Comparison of ENCODE assay signal across 24 cellular contexts in genomic region chr22:29833392-29833949, GRCh38. TPM values are rescaled to one million over a fixed set of nuclear protein-coding genes. Genes with fewer than 3 reads are reported as not detected.
A peak's percentile ranks its signal among the peaks of the same experiment; 100 is the strongest.
DNase-seq lines count a peak whose midpoint lies in the region; ATAC-seq and TF ChIP-seq lines count a peak whose summit lies in the region.
"Had no signal": no experiment of that assay in that cellular context is flagged by ENCODE, and none has a peak within 500 bp of the region (broad histone marks: within the 10 kb centered on the region; RNA-seq: fewer than 3 reads in every experiment).

No MANE protein-coding gene starts in this region.

- H4K20me1 ChIP-seq in osteoblast (ENCODE audit: insufficient read depth, low read length), result peaks cover 16% of the 10 kb centered on the region

- peaks cover 45% of the 10 kb centered on the region for H3K79me2 ChIP-seq in osteoblast (ENCODE audit: insufficient read depth, low read length)

- H3K4me1 ChIP-seq in osteoblast (ENCODE audit: insufficient read depth, low read length), result peaks cover 10% of the 10 kb centered on the region

- peaks cover 25% of the 10 kb centered on the region for H3K36me3 Mint-ChIP-seq in activated naive CD8-positive, alpha-beta T cell treated with anti-CD3 and anti-CD28 coated beads, Interleukin-2, amount 50 U/mL, for 24 hours (ENCODE audit: low read depth)
- peaks cover 7% of the 10 kb centered on the region for H3K36me3 Mint-ChIP-seq in activated naive CD8-positive, alpha-beta T cell treated with anti-CD3 and anti-CD28 coated beads for 36 hours
- H3K36me3 Mint-ChIP-seq in CD4-positive, alpha-beta T cell (ENCODE audit: low read depth), result peaks cover 70% of the 10 kb centered on the region
- H3K36me3 Mint-ChIP-seq in dendritic cell treated with granulocyte-macrophage colony-stimulating factor and Interleukin-4, amounts not matched to agents 40 ng/mL and 50 ng/mL, for 4 days (ENCODE audit: low read depth), result peaks cover 78% of the 10 kb centered on the region
- peaks cover 10% of the 10 kb centered on the region for H3K36me3 Mint-ChIP-seq in progenitor cell of endocrine pancreas (ENCODE audit: insufficient read depth)
- H3K36me3 Mint-ChIP-seq in stimulated activated naive B cell treated with anti-CD40 and anti-IgM and Interleukin-4, amounts not matched to agents 10 μg/mL and 1 μg/mL and 100 μg/mL, for 72 hours, result peaks cover 21 to 54% of the 10 kb centered on the region in 2 donors

- no peaks in the 10 kb centered on the region for H3K27me3 Mint-ChIP-seq in activated naive CD8-positive, alpha-beta T cell treated with anti-CD3 and anti-CD28 coated beads, Interleukin-2, amount 50 U/mL, for 24 hours
- H3K27me3 Mint-ChIP-seq in activated naive CD8-positive, alpha-beta T cell treated with anti-CD3 and anti-CD28 coated beads for 36 hours, result no peaks in the 10 kb centered on the region
- H3K27me3 Mint-ChIP-seq in CD4-positive, alpha-beta T cell, result no peaks in the 10 kb centered on the region
- no peaks in the 10 kb centered on the region for H3K27me3 Mint-ChIP-seq in dendritic cell treated with granulocyte-macrophage colony-stimulating factor and Interleukin-4, amounts not matched to agents 40 ng/mL and 50 ng/mL, for 4 days
- no peaks in the 10 kb centered on the region for H3K27me3 Mint-ChIP-seq in progenitor cell of endocrine pancreas
- no peaks in the 10 kb centered on the region for H3K27me3 Mint-ChIP-seq in stimulated activated naive B cell treated with anti-CD40 and anti-IgM and Interleukin-4, amounts not matched to agents 10 μg/mL and 1 μg/mL and 100 μg/mL, for 72 hours
- H3K27me3 Mint-ChIP-seq: CD8-positive, alpha-beta memory T cell had no signal

- POLR2A ChIA-PET in CD4-positive, alpha-beta T cell (lab: Charles Lee), result no interaction called here

- H3K27me3 ChIP-seq in CD4-positive, alpha-beta T cell (ENCODE audit: control insufficient read depth, insufficient read depth, low read length), result no peaks in the 10 kb centered on the region
- H3K27me3 ChIP-seq in osteoblast (ENCODE audit: insufficient read depth, low read length), result no peaks in the 10 kb centered on the region
- H3K27me3 ChIP-seq: BLaER1 had no signal

- no peak overlapping the region for H3K4me3 ChIP-seq in osteoblast (ENCODE audit: insufficient read depth, low read length)
- H3K4me3 ChIP-seq: BLaER1, GM23338, HAP-1 had no signal

- no peaks in the 10 kb centered on the region for H3K9me3 Mint-ChIP-seq in activated naive CD8-positive, alpha-beta T cell treated with anti-CD3 and anti-CD28 coated beads, Interleukin-2, amount 50 U/mL, for 24 hours
- no peaks in the 10 kb centered on the region for H3K9me3 Mint-ChIP-seq in activated naive CD8-positive, alpha-beta T cell treated with anti-CD3 and anti-CD28 coated beads for 36 hours
- H3K9me3 Mint-ChIP-seq in CD4-positive, alpha-beta T cell, result no peaks in the 10 kb centered on the region
- no peaks in the 10 kb centered on the region for H3K9me3 Mint-ChIP-seq in dendritic cell treated with granulocyte-macrophage colony-stimulating factor and Interleukin-4, amounts not matched to agents 40 ng/mL and 50 ng/mL, for 4 days
- no peaks in the 10 kb centered on the region for H3K9me3 Mint-ChIP-seq in progenitor cell of endocrine pancreas (ENCODE audit: low read depth)
- no peaks in the 10 kb centered on the region for H3K9me3 Mint-ChIP-seq in stimulated activated naive B cell treated with anti-CD40 and anti-IgM and Interleukin-4, amounts not matched to agents 10 μg/mL and 1 μg/mL and 100 μg/mL, for 72 hours
- H3K9me3 Mint-ChIP-seq: CD8-positive, alpha-beta memory T cell; GM23338 had no signal

- no peak for DNase-seq in activated naive CD8-positive, alpha-beta T cell treated with anti-CD3 and anti-CD28 coated beads, Interleukin-2, amount 50 U/mL, for 24 hours
- no peak for DNase-seq in activated naive CD8-positive, alpha-beta T cell treated with anti-CD3 and anti-CD28 coated beads for 36 hours
- no peak for DNase-seq in CD4-positive, alpha-beta T cell
- no peak for DNase-seq in progenitor cell of endocrine pancreas (ENCODE audit: low spot score, unreplicated experiment)
- no peak for DNase-seq in stimulated activated naive B cell treated with anti-CD40 and anti-IgM and Interleukin-4, amounts not matched to agents 10 μg/mL and 1 μg/mL and 100 μg/mL, for 72 hours
- DNase-seq in osteoblast (ENCODE audit: insufficient read length, low spot score, missing footprints), result no peak
- DNase-seq in anterior cingulate cortex (lab: John Stamatoyannopoulos, UW), result no peak
- DNase-seq: ACHN; Calu3; CD8-positive, alpha-beta memory T cell; DMS153; KG1; NCI-H1092 treated with DMSO at 0.1 percent for 48 hours; NCI-H1436 treated with DMSO at 0.1 percent for 48 hours; NCI-H1930; NCI-H345; NCI-H524 treated with DMSO at 0.1 percent for 48 hours; OCI-M1 had no signal

- H3K4me1 Mint-ChIP-seq in activated naive CD8-positive, alpha-beta T cell treated with anti-CD3 and anti-CD28 coated beads, Interleukin-2, amount 50 U/mL, for 24 hours, result peaks cover 34% of the 10 kb centered on the region
- H3K4me1 Mint-ChIP-seq in activated naive CD8-positive, alpha-beta T cell treated with anti-CD3 and anti-CD28 coated beads for 36 hours, result peaks cover 29% of the 10 kb centered on the region
- peaks cover 63% of the 10 kb centered on the region for H3K4me1 Mint-ChIP-seq in CD4-positive, alpha-beta T cell (ENCODE audit: low read depth)
- peaks cover 35% of the 10 kb centered on the region for H3K4me1 Mint-ChIP-seq in dendritic cell treated with granulocyte-macrophage colony-stimulating factor and Interleukin-4, amounts not matched to agents 40 ng/mL and 50 ng/mL, for 4 days (ENCODE audit: low read depth)
- H3K4me1 Mint-ChIP-seq in progenitor cell of endocrine pancreas (ENCODE audit: low read depth), result peaks cover 12% of the 10 kb centered on the region
- peaks cover 22 to 53% of the 10 kb centered on the region in 2 donors for H3K4me1 Mint-ChIP-seq in stimulated activated naive B cell treated with anti-CD40 and anti-IgM and Interleukin-4, amounts not matched to agents 10 μg/mL and 1 μg/mL and 100 μg/mL, for 72 hours

- peaks cover 40% of the 10 kb centered on the region for H3K36me3 ChIP-seq in osteoblast (ENCODE audit: insufficient read depth, low read length)

- no peaks in the 10 kb centered on the region for H3K9me3 ChIP-seq in CD4-positive, alpha-beta T cell (ENCODE audit: control insufficient read depth, low read length)
- H3K9me3 ChIP-seq in osteoblast (ENCODE audit: low read depth, low read length), result no peaks in the 10 kb centered on the region
- H3K9me3 ChIP-seq: BLaER1 had no signal

- no peak for TF ChIP-seq CTCF in CD4-positive, alpha-beta T cell (IDR thresholded peaks at IDR 0.05)
- TF ChIP-seq CTCF in progenitor cell of endocrine pancreas (IDR thresholded peaks at IDR 0.05; ENCODE audit: unreplicated experiment), result no peak
- TF ChIP-seq CTCF in osteoblast (IDR thresholded peaks at IDR 0.05; ENCODE audit: extremely low read depth, low read depth, low read length), result no peak

- no peak overlapping the region for H3K4me2 ChIP-seq in osteoblast (ENCODE audit: insufficient read depth, low read length)
- H3K4me2 ChIP-seq: BLaER1, GM23338 had no signal

- H3K4me3 Mint-ChIP-seq in activated naive CD8-positive, alpha-beta T cell treated with anti-CD3 and anti-CD28 coated beads, Interleukin-2, amount 50 U/mL, for 24 hours, result no peak overlapping the region
- H3K4me3 Mint-ChIP-seq in activated naive CD8-positive, alpha-beta T cell treated with anti-CD3 and anti-CD28 coated beads for 36 hours, result no peak overlapping the region
- H3K4me3 Mint-ChIP-seq in CD4-positive, alpha-beta T cell, result peak overlapping the region; percentile 8
- H3K4me3 Mint-ChIP-seq in dendritic cell treated with granulocyte-macrophage colony-stimulating factor and Interleukin-4, amounts not matched to agents 40 ng/mL and 50 ng/mL, for 4 days, result no peak overlapping the region
- no peak overlapping the region for H3K4me3 Mint-ChIP-seq in progenitor cell of endocrine pancreas (ENCODE audit: low read depth)
- H3K4me3 Mint-ChIP-seq in stimulated activated naive B cell treated with anti-CD40 and anti-IgM and Interleukin-4, amounts not matched to agents 10 μg/mL and 1 μg/mL and 100 μg/mL, for 72 hours, result no peak overlapping the region
- H3K4me3 Mint-ChIP-seq: GM23338 had no signal

- ATAC-seq in activated naive CD8-positive, alpha-beta T cell treated with anti-CD3 and anti-CD28 coated beads, Interleukin-2, amount 50 U/mL, for 24 hours, result no peak
- no peak for ATAC-seq in CD4-positive, alpha-beta T cell (ENCODE audit: poor library complexity)
- no peak for ATAC-seq in stimulated activated naive B cell treated with anti-CD40 and anti-IgM and Interleukin-4, amounts not matched to agents 10 μg/mL and 1 μg/mL and 100 μg/mL, for 72 hours (replicated peaks)
- ATAC-seq: GM23338 had no signal

- intact Hi-C loops in CD4-positive, alpha-beta T cell (cut with DNase I, micrococcal nuclease), result loop anchor here in 1 of 2 experiments (10.0 kb wide), 2 partner anchors 171 to 591 kb away; partner anchors contain the start of gene MTFP1
- intact Hi-C loops in dendritic cell treated with granulocyte-macrophage colony-stimulating factor and Interleukin-4, amounts not matched to agents 40 ng/mL and 50 ng/mL, for 4 days (cut with micrococcal nuclease), result no loop called here

- peak overlapping the region; percentile 57 for H3K27ac Mint-ChIP-seq in activated naive CD8-positive, alpha-beta T cell treated with anti-CD3 and anti-CD28 coated beads, Interleukin-2, amount 50 U/mL, for 24 hours
- no peak overlapping the region for H3K27ac Mint-ChIP-seq in activated naive CD8-positive, alpha-beta T cell treated with anti-CD3 and anti-CD28 coated beads for 36 hours
- H3K27ac Mint-ChIP-seq in CD4-positive, alpha-beta T cell, result no peak overlapping the region
- peak overlapping the region; percentile 6 for H3K27ac Mint-ChIP-seq in dendritic cell treated with granulocyte-macrophage colony-stimulating factor and Interleukin-4, amounts not matched to agents 40 ng/mL and 50 ng/mL, for 4 days
- peak overlapping the region; percentile 18 for H3K27ac Mint-ChIP-seq in progenitor cell of endocrine pancreas
- H3K27ac Mint-ChIP-seq in stimulated activated naive B cell treated with anti-CD40 and anti-IgM and Interleukin-4, amounts not matched to agents 10 μg/mL and 1 μg/mL and 100 μg/mL, for 72 hours, result no peak overlapping the region
- H3K27ac Mint-ChIP-seq: GM23338 had no signal

- no peak overlapping the region for H3K27ac ChIP-seq in CD4-positive, alpha-beta T cell (ENCODE audit: low read depth, low read length)
- no peak overlapping the region for H3K27ac ChIP-seq in osteoblast (ENCODE audit: low read depth, low read length)
- H3K27ac ChIP-seq: 22Rv1, BLaER1, HL-60 had no signal

- no peak overlapping the region for H2AFZ ChIP-seq in osteoblast (ENCODE audit: low read length)
- H2AFZ ChIP-seq: GM23338 had no signal

- CTCF ChIA-PET in CD4-positive, alpha-beta T cell (lab: Charles Lee), result no interaction called here

RNA-seq across cellular contexts. Expression of gene ASCC2, which starts 4.6 kb away (rescaled TPM):
- 10 to 100 TPM; 70.9 to 73.5 TPM for total RNA-seq in activated naive CD8-positive, alpha-beta T cell treated with anti-CD3 and anti-CD28 coated beads for 36 hours
- 10 to 100 TPM; 67.1 to 68.3 TPM for total RNA-seq in CD4-positive, alpha-beta T cell
- total RNA-seq in progenitor cell of endocrine pancreas, result 56.1 and 60.6 TPM in 2 replicates
- 21.0 and 28.3 TPM in 2 replicates for total RNA-seq in osteoblast

RNA-seq across cellular contexts. Expression of gene MTMR3, which starts 49.5 kb away (rescaled TPM):
- total RNA-seq in activated naive CD8-positive, alpha-beta T cell treated with anti-CD3 and anti-CD28 coated beads for 36 hours, result 10 to 100 TPM; 16.3 to 16.9 TPM
- 10 to 100 TPM; 57.8 to 60.6 TPM for total RNA-seq in CD4-positive, alpha-beta T cell
- 50.2 and 51.0 TPM in 2 replicates for total RNA-seq in progenitor cell of endocrine pancreas
- 36.5 and 36.9 TPM in 2 replicates for total RNA-seq in osteoblast

Comparison
In these comparisons a context has a peak if more than half of its experiments do, and no peak if none do; other contexts are left out.
1. H3K27ac Mint-ChIP-seq: peak in activated naive CD8-positive, alpha-beta T cell treated with anti-CD3 and anti-CD28 coated beads, Interleukin-2, amount 50 U/mL, for 24 hours (single experiment), dendritic cell treated with granulocyte-macrophage colony-stimulating factor and Interleukin-4, amounts not matched to agents 40 ng/mL and 50 ng/mL, for 4 days (single experiment) and progenitor cell of endocrine pancreas (single experiment); none in activated naive CD8-positive, alpha-beta T cell treated with anti-CD3 and anti-CD28 coated beads for 36 hours (single experiment), CD4-positive, alpha-beta T cell (single experiment) and stimulated activated naive B cell treated with anti-CD40 and anti-IgM and Interleukin-4, amounts not matched to agents 10 μg/mL and 1 μg/mL and 100 μg/mL, for 72 hours (single experiment).